ENCODE assay signal across 39 cellular contexts in the genomic region with DNA sequence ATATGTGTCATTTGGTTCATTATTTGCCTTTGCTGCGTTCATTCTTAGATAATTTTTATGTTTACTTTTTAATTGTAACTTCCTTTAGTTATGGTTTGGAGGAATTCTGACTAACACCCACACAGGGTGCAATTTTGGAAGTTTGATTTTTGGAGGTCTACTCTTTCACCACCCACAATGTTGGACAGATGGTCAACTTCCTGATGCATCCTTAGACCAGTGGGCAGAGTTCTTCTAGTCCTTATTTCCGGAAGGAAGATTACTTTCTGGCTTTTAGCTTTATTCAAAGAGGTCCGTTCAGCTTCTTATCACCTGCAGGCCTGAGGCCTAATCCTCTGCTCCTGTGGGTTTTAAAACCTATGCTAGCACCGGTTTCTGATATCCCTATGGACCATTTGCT.
"Had no signal": no experiment of that assay in that cellular context is flagged by ENCODE, and none has a peak within 500 bp of the region (broad histone marks: within the 10 kb centered on the region; RNA-seq: fewer than 3 reads in every experiment).

No MANE protein-coding gene starts in this region.

- H3K36me3 Mint-ChIP-seq: activated naive CD4-positive, alpha-beta T cell treated with anti-CD3 and anti-CD28 coated beads, Interleukin-2, amount 10 ng/mL, durations not matched to agents 7 days and 5 days; activated naive CD4-positive, alpha-beta T cell treated with anti-CD3 and anti-CD28 coated beads, Interleukin-2, amount 50 U/mL, for 24 hours; activated naive CD4-positive, alpha-beta T cell treated with anti-CD3 and anti-CD28 coated beads, Interleukin-2, amount 50 U/mL, for 72 hours; activated naive CD8-positive, alpha-beta T cell; activated naive CD8-positive, alpha-beta T cell treated with anti-CD3 and anti-CD28 coated beads for 36 hours; activated naive CD8-positive, alpha-beta T cell treated with anti-CD3 and anti-CD28 coated beads, Interleukin-2, amount 10 ng/mL, durations not matched to agents 7 days and 5 days; brain had no signal

- H3K4me3 Mint-ChIP-seq: activated naive CD4-positive, alpha-beta T cell treated with anti-CD3 and anti-CD28 coated beads for 36 hours; activated naive CD4-positive, alpha-beta T cell treated with anti-CD3 and anti-CD28 coated beads, Interleukin-2, amount 10 ng/mL, durations not matched to agents 7 days and 5 days; activated naive CD4-positive, alpha-beta T cell treated with anti-CD3 and anti-CD28 coated beads, Interleukin-2, amount 50 U/mL, for 24 hours; activated naive CD8-positive, alpha-beta T cell; activated naive CD8-positive, alpha-beta T cell treated with anti-CD3 and anti-CD28 coated beads for 36 hours; activated naive CD8-positive, alpha-beta T cell treated with anti-CD3 and anti-CD28 coated beads, Interleukin-2, amount 10 ng/mL, durations not matched to agents 7 days and 5 days; activated naive CD8-positive, alpha-beta T cell treated with anti-CD3 and anti-CD28 coated beads, Interleukin-2, amount 50 U/mL, for 24 hours; activated T-cell treated with anti-CD3 and anti-CD28 coated beads, Interleukin-2, amount 50 U/mL, for 24 hours; activated T-cell treated with anti-CD3 and anti-CD28 coated beads, Interleukin-2, amount 50 U/mL, for 4 hours; activated T-cell treated with anti-CD3 and anti-CD28 coated beads, Interleukin-2, amount 50 U/mL, for 72 hours; activated T-helper 1 cell treated with anti-CD3 and anti-CD28 coated beads, Interleukin-12 subunit alpha, Interleukin-12 subunit beta, Interleukin-2, Interleukin-4 antibody, amounts not matched to agents 30 ng/mL and 10 ng/mL and 1 ng/mL, durations not matched to agents 14 hours and 24 hours and 36 hours; activated T-helper 17 cell treated with anti-CD3 and anti-CD28 coated beads, Interleukin-2, amount 50 U/mL, for 72 hours; brain; central memory CD8-positive, alpha-beta T cell had no signal

- H3K36me3 ChIP-seq: adrenal gland, ascending aorta, brain microvascular endothelial cell, breast epithelium, cardiac muscle cell had no signal

- DNase-seq: activated effector memory CD4-positive, alpha-beta T cell treated with anti-CD3 and anti-CD28 coated beads, Interleukin-2, amount 50 U/mL, for 16 hours; activated effector memory CD4-positive, alpha-beta T cell treated with Interleukin-2 at 50 U/mL for 16 hours; activated gamma-delta T cell; activated gamma-delta T cell treated with Interleukin-2 at 50 U/mL for 16 hours; activated naive CD4-positive, alpha-beta T cell; activated naive CD4-positive, alpha-beta T cell treated with anti-CD3 and anti-CD28 coated beads for 36 hours; activated naive CD4-positive, alpha-beta T cell treated with anti-CD3 and anti-CD28 coated beads, Interleukin-2, amount 10 ng/mL, durations not matched to agents 7 days and 5 days; activated naive CD4-positive, alpha-beta T cell treated with anti-CD3 and anti-CD28 coated beads, Interleukin-2, amount 50 U/mL, for 16 hours; activated naive CD4-positive, alpha-beta T cell treated with Interleukin-2 at 50 U/mL for 16 hours; activated naive CD8-positive, alpha-beta T cell treated with anti-CD3 and anti-CD28 coated beads for 36 hours; activated naive CD8-positive, alpha-beta T cell treated with anti-CD3 and anti-CD28 coated beads, Interleukin-2, amount 10 ng/mL, durations not matched to agents 7 days and 5 days; activated naive CD8-positive, alpha-beta T cell treated with anti-CD3 and anti-CD28 coated beads, Interleukin-2, amount 50 U/mL, for 24 hours; activated T-cell treated with anti-CD3 and anti-CD28 coated beads for 4 hours; activated T-cell treated with anti-CD3 and anti-CD28 coated beads, Interleukin-2, amount 50 U/mL, for 1 hour; activated T-cell treated with anti-CD3 and anti-CD28 coated beads, Interleukin-2, amount 50 U/mL, for 24 hours; activated T-cell treated with anti-CD3 and anti-CD28 coated beads, Interleukin-2, amount 50 U/mL, for 4 hours; activated T-cell treated with anti-CD3 and anti-CD28 coated beads, Interleukin-2, amount 50 U/mL, for 48 hours; activated T-cell treated with anti-CD3 and anti-CD28 coated beads, Interleukin-2, amount 50 U/mL, for 72 hours; adrenal gland; amniotic stem cell; amygdala; anterior cingulate cortex; aorta; body of pancreas; brain microvascular endothelial cell; caudate nucleus; central memory CD4-positive, alpha-beta T cell; cerebellar nuclear complex had no signal

- H3K4me1 ChIP-seq: adrenal gland, ascending aorta, body of pancreas, breast epithelium had no signal

- H3K27ac ChIP-seq: adrenal gland, ascending aorta, body of pancreas, brain microvascular endothelial cell, breast epithelium, cardiac muscle cell had no signal

- H3K9me3 Mint-ChIP-seq: activated naive CD4-positive, alpha-beta T cell treated with anti-CD3 and anti-CD28 coated beads for 36 hours; activated naive CD4-positive, alpha-beta T cell treated with anti-CD3 and anti-CD28 coated beads, Interleukin-2, amount 10 ng/mL, durations not matched to agents 7 days and 5 days; activated naive CD4-positive, alpha-beta T cell treated with anti-CD3 and anti-CD28 coated beads, Interleukin-2, amount 50 U/mL, for 24 hours; activated naive CD4-positive, alpha-beta T cell treated with anti-CD3 and anti-CD28 coated beads, Interleukin-2, amount 50 U/mL, for 72 hours; activated naive CD8-positive, alpha-beta T cell treated with anti-CD3 and anti-CD28 coated beads for 36 hours; activated naive CD8-positive, alpha-beta T cell treated with anti-CD3 and anti-CD28 coated beads, Interleukin-2, amount 10 ng/mL, durations not matched to agents 7 days and 5 days; activated naive CD8-positive, alpha-beta T cell treated with anti-CD3 and anti-CD28 coated beads, Interleukin-2, amount 50 U/mL, for 24 hours; activated T-cell treated with anti-CD3 and anti-CD28 coated beads, Interleukin-2, amount 50 U/mL, for 24 hours; activated T-cell treated with anti-CD3 and anti-CD28 coated beads, Interleukin-2, amount 50 U/mL, for 4 hours; activated T-cell treated with anti-CD3 and anti-CD28 coated beads, Interleukin-2, amount 50 U/mL, for 72 hours; activated T-helper 1 cell treated with anti-CD3 and anti-CD28 coated beads, Interleukin-12 subunit alpha, Interleukin-12 subunit beta, Interleukin-2, Interleukin-4 antibody, amounts not matched to agents 30 ng/mL and 10 ng/mL and 1 ng/mL, durations not matched to agents 14 hours and 24 hours and 36 hours; activated T-helper 17 cell treated with anti-CD3 and anti-CD28 coated beads, Interleukin-2, amount 50 U/mL, for 72 hours; activated T-helper 2 cell treated with anti-CD3 and anti-CD28 coated beads, Interferon-gamma antibody, Interleukin-2, Interleukin-4, amounts not matched to agents 10 μg/mL and 5 μg/mL and 100 μg/mL, durations not matched to agents 14 hours and 24 hours and 36 hours; central memory CD8-positive, alpha-beta T cell had no signal

- H3K27me3 ChIP-seq: adrenal gland, ascending aorta, body of pancreas, brain microvascular endothelial cell, breast epithelium, cardiac muscle cell had no signal

- H3K4me1 Mint-ChIP-seq: activated naive CD4-positive, alpha-beta T cell treated with anti-CD3 and anti-CD28 coated beads, Interleukin-2, amount 10 ng/mL, durations not matched to agents 7 days and 5 days; activated naive CD4-positive, alpha-beta T cell treated with anti-CD3 and anti-CD28 coated beads, Interleukin-2, amount 50 U/mL, for 24 hours; activated naive CD8-positive, alpha-beta T cell treated with anti-CD3 and anti-CD28 coated beads for 36 hours; activated naive CD8-positive, alpha-beta T cell treated with anti-CD3 and anti-CD28 coated beads, Interleukin-2, amount 10 ng/mL, durations not matched to agents 7 days and 5 days; activated naive CD8-positive, alpha-beta T cell treated with anti-CD3 and anti-CD28 coated beads, Interleukin-2, amount 50 U/mL, for 24 hours; activated T-helper 17 cell treated with anti-CD3 and anti-CD28 coated beads, Interleukin-2, amount 50 U/mL, for 72 hours; brain; central memory CD8-positive, alpha-beta T cell had no signal

- H3K27ac Mint-ChIP-seq: activated naive CD4-positive, alpha-beta T cell treated with anti-CD3 and anti-CD28 coated beads for 36 hours; activated naive CD4-positive, alpha-beta T cell treated with anti-CD3 and anti-CD28 coated beads, Interleukin-2, amount 10 ng/mL, durations not matched to agents 7 days and 5 days; activated naive CD4-positive, alpha-beta T cell treated with anti-CD3 and anti-CD28 coated beads, Interleukin-2, amount 50 U/mL, for 24 hours; activated naive CD4-positive, alpha-beta T cell treated with anti-CD3 and anti-CD28 coated beads, Interleukin-2, amount 50 U/mL, for 72 hours; activated naive CD8-positive, alpha-beta T cell; activated naive CD8-positive, alpha-beta T cell treated with anti-CD3 and anti-CD28 coated beads for 36 hours; activated naive CD8-positive, alpha-beta T cell treated with anti-CD3 and anti-CD28 coated beads, Interleukin-2, amount 10 ng/mL, durations not matched to agents 7 days and 5 days; activated naive CD8-positive, alpha-beta T cell treated with anti-CD3 and anti-CD28 coated beads, Interleukin-2, amount 50 U/mL, for 24 hours; activated T-cell treated with anti-CD3 and anti-CD28 coated beads, Interleukin-2, amount 50 U/mL, for 24 hours; activated T-cell treated with anti-CD3 and anti-CD28 coated beads, Interleukin-2, amount 50 U/mL, for 72 hours; activated T-helper 1 cell treated with anti-CD3 and anti-CD28 coated beads, Interleukin-12 subunit alpha, Interleukin-12 subunit beta, Interleukin-2, Interleukin-4 antibody, amounts not matched to agents 30 ng/mL and 10 ng/mL and 1 ng/mL, durations not matched to agents 14 hours and 24 hours and 36 hours; activated T-helper 17 cell treated with anti-CD3 and anti-CD28 coated beads, Interleukin-2, amount 50 U/mL, for 72 hours; activated T-helper 2 cell treated with anti-CD3 and anti-CD28 coated beads, Interferon-gamma antibody, Interleukin-2, Interleukin-4, amounts not matched to agents 10 μg/mL and 5 μg/mL and 100 μg/mL, durations not matched to agents 14 hours and 24 hours and 36 hours; brain had no signal

- ATAC-seq: activated naive CD4-positive, alpha-beta T cell treated with anti-CD3 and anti-CD28 coated beads, Interleukin-2, amount 50 U/mL, for 72 hours; activated naive CD8-positive, alpha-beta T cell treated with anti-CD3 and anti-CD28 coated beads, Interleukin-2, amount 50 U/mL, for 24 hours; activated T-cell treated with anti-CD3 and anti-CD28 coated beads, Interleukin-2, amount 50 U/mL, for 4 hours; activated T-cell treated with anti-CD3 and anti-CD28 coated beads, Interleukin-2, amount 50 U/mL, for 72 hours; activated T-helper 17 cell treated with anti-CD3 and anti-CD28 coated beads, Interleukin-2, amount 50 U/mL, for 72 hours; body of pancreas had no signal

- H3K4me3 ChIP-seq: adrenal gland, ascending aorta, body of pancreas, breast epithelium, cardiac muscle cell had no signal

- H3K9me3 ChIP-seq: adrenal gland, ascending aorta, body of pancreas, breast epithelium had no signal
